ENCODE assay signal across 1 cellular context in the genomic region with DNA sequence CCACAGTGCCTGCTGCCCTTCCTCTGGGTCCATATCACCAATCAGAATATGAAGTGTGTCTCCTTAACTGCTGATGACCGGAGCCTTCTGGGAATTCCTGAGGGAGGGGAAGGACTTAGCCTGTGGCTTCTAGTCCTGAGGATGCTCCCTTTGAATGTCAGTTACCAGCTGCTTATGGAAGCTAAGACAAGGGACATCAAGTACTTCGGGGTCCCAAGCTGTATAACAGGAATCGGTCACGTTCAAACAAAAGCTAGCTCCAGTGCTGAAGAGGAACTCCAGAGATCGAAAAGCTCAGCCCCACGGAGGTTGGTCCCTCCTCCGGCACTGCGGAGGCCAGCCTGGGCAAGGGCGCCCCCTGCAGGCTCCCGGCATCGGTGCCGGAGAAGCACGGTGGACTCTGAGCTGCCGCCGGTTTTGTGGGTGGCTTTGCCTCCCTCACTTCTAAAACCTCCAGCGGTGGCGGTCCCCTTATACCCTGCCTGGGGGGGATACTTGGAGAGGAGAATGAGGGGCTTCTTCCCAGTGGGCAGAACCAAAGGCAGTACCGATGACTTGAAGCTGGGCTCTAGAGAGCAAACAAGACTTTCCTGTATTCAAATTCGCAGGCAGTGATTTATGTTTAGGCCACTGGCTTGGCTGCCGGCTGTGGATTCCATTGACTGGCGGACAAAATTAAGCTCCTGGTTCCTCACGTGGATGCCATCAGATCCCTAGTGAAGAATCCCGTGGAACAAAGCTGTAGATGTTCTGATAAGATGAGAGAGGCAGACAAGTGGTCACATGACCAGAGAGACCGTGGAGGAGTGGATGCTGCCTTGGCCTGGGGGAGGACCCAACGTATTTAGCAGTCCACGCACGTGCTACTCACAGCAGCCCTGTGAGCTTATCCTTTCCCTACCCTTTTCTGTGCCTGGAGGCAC.
TF ChIP-seq lines count a peak whose summit lies in the region.

No MANE protein-coding gene starts in this region.

TF ChIP-seq in HepG2, 621 proteins besides CTCF, POLR2A, EP300 and RAD21 (continued from another document and continues in another):
- TF ChIP-seq, protein P1, sequence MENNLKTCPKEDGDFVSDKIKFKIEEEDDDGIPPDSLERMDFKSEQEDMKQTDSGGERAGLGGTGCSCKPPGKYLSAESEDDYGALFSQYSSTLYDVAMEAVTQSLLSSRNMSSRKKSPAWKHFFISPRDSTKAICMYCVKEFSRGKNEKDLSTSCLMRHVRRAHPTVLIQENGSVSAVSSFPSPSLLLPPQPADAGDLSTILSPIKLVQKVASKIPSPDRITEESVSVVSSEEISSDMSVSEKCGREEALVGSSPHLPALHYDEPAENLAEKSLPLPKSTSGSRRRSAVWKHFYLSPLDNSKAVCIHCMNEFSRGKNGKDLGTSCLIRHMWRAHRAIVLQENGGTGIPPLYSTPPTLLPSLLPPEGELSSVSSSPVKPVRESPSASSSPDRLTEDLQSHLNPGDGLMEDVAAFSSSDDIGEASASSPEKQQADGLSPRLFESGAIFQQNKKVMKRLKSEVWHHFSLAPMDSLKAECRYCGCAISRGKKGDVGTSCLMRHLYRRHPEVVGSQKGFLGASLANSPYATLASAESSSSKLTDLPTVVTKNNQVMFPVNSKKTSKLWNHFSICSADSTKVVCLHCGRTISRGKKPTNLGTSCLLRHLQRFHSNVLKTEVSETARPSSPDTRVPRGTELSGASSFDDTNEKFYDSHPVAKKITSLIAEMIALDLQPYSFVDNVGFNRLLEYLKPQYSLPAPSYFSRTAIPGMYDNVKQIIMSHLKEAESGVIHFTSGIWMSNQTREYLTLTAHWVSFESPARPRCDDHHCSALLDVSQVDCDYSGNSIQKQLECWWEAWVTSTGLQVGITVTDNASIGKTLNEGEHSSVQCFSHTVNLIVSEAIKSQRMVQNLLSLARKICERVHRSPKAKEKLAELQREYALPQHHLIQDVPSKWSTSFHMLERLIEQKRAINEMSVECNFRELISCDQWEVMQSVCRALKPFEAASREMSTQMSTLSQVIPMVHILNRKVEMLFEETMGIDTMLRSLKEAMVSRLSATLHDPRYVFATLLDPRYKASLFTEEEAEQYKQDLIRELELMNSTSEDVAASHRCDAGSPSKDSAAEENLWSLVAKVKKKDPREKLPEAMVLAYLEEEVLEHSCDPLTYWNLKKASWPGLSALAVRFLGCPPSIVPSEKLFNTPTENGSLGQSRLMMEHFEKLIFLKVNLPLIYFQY (CRISPR knock-in tag; IDR thresholded peaks at IDR 0.05; ENCODE audit: borderline replicate concordance) = no peak
- TF ChIP-seq MXI1 (IDR thresholded peaks at IDR 0.05; ENCODE audit: borderline replicate concordance, low read depth, low read length) (no peak), SUZ12 (IDR thresholded peaks at IDR 0.05; ENCODE audit: low read depth, low read length) (no peak), ZFX (CRISPR knock-in tag; IDR thresholded peaks at IDR 0.05; ENCODE audit: low read depth) (peak; percentile 61), TGIF2 (CRISPR knock-in tag; IDR thresholded peaks at IDR 0.05) (no peak), ZMYM4 (CRISPR knock-in tag; IDR thresholded peaks at IDR 0.05) (peak; percentile 63), ZC3H4 (CRISPR knock-in tag; IDR thresholded peaks at IDR 0.05; ENCODE audit: borderline replicate concordance) (peak; percentile 44; the same call in 1 of the 2 replicates), NFYC (CRISPR knock-in tag; IDR thresholded peaks at IDR 0.05) (no peak), NBN (conservative IDR thresholded peaks at IDR 0.05) (no peak), HOXA9 (CRISPR knock-in tag; IDR thresholded peaks at IDR 0.05; ENCODE audit: borderline replicate concordance) (no peak), ZNF670 (CRISPR knock-in tag; IDR thresholded peaks at IDR 0.05; ENCODE audit: borderline replicate concordance) (no peak), ZBTB7A (CRISPR knock-in tag; IDR thresholded peaks at IDR 0.05) (no peak), ZNF282 (IDR thresholded peaks at IDR 0.05; ENCODE audit: partially characterized antibody) (no peak), TEAD3 (CRISPR knock-in tag; optimal IDR thresholded peaks at IDR 0.05; ENCODE audit: borderline replicate concordance) (no peak), NCOA1 (CRISPR knock-in tag; IDR thresholded peaks at IDR 0.05) (no peak), ETV6 (CRISPR knock-in tag; conservative IDR thresholded peaks at IDR 0.05) (peak; percentile 85; the same call in 1 of the 2 replicates), ZFP36L2 (CRISPR knock-in tag; IDR thresholded peaks at IDR 0.05) (no peak), TP53 (CRISPR knock-in tag; conservative IDR thresholded peaks at IDR 0.05) (no peak), ZNF841 (CRISPR knock-in tag; IDR thresholded peaks at IDR 0.05; ENCODE audit: borderline replicate concordance) (no peak), AGO1 (IDR thresholded peaks at IDR 0.05; ENCODE audit: low read depth, low read length, poor library complexity, severe bottlenecking) (no peak)
- TF ChIP-seq, protein P2, sequence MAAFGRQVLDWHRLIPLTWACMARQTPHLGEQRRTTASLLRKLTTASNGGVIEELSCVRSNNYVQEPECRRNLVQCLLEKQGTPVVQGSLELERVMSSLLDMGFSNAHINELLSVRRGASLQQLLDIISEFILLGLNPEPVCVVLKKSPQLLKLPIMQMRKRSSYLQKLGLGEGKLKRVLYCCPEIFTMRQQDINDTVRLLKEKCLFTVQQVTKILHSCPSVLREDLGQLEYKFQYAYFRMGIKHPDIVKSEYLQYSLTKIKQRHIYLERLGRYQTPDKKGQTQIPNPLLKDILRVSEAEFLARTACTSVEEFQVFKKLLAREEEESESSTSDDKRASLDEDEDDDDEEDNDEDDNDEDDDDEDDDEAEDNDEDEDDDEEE (CRISPR knock-in tag; IDR thresholded peaks at IDR 0.05) = no peak
- TF ChIP-seq, protein P3, sequence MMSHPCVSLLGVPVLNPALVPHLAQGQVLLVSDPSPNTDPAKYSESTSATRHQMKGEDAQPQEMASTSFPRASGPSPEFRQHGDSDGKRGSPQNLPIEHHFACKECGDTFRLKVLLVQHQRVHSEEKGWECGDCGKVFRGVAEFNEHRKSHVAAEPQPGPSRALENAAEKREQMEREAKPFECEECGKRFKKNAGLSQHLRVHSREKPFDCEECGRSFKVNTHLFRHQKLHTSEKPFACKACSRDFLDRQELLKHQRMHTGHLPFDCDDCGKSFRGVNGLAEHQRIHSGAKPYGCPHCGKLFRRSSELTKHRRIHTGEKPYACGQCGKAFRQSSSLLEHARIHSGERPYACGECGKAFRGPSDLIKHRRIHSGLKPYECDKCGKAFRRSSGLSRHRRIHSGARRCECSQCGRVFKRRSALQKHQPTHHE (CRISPR knock-in tag; IDR thresholded peaks at IDR 0.05; ENCODE audit: borderline replicate concordance) = no peak
- TF ChIP-seq, protein P4, sequence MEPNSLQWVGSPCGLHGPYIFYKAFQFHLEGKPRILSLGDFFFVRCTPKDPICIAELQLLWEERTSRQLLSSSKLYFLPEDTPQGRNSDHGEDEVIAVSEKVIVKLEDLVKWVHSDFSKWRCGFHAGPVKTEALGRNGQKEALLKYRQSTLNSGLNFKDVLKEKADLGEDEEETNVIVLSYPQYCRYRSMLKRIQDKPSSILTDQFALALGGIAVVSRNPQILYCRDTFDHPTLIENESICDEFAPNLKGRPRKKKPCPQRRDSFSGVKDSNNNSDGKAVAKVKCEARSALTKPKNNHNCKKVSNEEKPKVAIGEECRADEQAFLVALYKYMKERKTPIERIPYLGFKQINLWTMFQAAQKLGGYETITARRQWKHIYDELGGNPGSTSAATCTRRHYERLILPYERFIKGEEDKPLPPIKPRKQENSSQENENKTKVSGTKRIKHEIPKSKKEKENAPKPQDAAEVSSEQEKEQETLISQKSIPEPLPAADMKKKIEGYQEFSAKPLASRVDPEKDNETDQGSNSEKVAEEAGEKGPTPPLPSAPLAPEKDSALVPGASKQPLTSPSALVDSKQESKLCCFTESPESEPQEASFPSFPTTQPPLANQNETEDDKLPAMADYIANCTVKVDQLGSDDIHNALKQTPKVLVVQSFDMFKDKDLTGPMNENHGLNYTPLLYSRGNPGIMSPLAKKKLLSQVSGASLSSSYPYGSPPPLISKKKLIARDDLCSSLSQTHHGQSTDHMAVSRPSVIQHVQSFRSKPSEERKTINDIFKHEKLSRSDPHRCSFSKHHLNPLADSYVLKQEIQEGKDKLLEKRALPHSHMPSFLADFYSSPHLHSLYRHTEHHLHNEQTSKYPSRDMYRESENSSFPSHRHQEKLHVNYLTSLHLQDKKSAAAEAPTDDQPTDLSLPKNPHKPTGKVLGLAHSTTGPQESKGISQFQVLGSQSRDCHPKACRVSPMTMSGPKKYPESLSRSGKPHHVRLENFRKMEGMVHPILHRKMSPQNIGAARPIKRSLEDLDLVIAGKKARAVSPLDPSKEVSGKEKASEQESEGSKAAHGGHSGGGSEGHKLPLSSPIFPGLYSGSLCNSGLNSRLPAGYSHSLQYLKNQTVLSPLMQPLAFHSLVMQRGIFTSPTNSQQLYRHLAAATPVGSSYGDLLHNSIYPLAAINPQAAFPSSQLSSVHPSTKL (CRISPR knock-in tag; IDR thresholded peaks at IDR 0.05) = no peak; the same call in 1 of the 2 replicates
- TF ChIP-seq, protein P5, sequence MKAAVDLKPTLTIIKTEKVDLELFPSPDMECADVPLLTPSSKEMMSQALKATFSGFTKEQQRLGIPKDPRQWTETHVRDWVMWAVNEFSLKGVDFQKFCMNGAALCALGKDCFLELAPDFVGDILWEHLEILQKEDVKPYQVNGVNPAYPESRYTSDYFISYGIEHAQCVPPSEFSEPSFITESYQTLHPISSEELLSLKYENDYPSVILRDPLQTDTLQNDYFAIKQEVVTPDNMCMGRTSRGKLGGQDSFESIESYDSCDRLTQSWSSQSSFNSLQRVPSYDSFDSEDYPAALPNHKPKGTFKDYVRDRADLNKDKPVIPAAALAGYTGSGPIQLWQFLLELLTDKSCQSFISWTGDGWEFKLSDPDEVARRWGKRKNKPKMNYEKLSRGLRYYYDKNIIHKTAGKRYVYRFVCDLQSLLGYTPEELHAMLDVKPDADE (CRISPR knock-in tag; IDR thresholded peaks at IDR 0.05) = no peak
- TF ChIP-seq, protein P6, sequence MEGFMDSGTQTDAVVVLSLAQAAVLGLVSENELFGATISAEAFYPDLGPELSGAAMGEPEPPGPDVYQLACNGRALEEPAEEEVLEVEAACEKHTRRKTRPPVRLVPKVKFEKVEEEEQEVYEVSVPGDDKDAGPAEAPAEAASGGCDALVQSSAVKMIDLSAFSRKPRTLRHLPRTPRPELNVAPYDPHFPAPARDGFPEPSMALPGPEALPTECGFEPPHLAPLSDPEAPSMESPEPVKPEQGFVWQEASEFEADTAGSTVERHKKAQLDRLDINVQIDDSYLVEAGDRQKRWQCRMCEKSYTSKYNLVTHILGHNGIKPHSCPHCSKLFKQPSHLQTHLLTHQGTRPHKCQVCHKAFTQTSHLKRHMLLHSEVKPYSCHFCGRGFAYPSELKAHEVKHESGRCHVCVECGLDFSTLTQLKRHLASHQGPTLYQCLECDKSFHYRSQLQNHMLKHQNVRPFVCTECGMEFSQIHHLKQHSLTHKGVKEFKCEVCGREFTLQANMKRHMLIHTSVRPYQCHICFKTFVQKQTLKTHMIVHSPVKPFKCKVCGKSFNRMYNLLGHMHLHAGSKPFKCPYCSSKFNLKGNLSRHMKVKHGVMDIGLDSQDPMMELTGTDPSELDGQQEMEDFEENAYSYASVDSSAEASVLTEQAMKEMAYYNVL (CRISPR knock-in tag; IDR thresholded peaks at IDR 0.05; ENCODE audit: borderline replicate concordance) = no peak
- TF ChIP-seq, protein P7, sequence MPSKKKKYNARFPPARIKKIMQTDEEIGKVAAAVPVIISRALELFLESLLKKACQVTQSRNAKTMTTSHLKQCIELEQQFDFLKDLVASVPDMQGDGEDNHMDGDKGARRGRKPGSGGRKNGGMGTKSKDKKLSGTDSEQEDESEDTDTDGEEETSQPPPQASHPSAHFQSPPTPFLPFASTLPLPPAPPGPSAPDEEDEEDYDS (CRISPR knock-in tag; IDR thresholded peaks at IDR 0.05) = no peak; the same call in 1 of the 2 replicates
- TF ChIP-seq, protein P8, sequence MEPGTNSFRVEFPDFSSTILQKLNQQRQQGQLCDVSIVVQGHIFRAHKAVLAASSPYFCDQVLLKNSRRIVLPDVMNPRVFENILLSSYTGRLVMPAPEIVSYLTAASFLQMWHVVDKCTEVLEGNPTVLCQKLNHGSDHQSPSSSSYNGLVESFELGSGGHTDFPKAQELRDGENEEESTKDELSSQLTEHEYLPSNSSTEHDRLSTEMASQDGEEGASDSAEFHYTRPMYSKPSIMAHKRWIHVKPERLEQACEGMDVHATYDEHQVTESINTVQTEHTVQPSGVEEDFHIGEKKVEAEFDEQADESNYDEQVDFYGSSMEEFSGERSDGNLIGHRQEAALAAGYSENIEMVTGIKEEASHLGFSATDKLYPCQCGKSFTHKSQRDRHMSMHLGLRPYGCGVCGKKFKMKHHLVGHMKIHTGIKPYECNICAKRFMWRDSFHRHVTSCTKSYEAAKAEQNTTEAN (CRISPR knock-in tag; conservative IDR thresholded peaks at IDR 0.05) = no peak
- TF ChIP-seq, protein P9, sequence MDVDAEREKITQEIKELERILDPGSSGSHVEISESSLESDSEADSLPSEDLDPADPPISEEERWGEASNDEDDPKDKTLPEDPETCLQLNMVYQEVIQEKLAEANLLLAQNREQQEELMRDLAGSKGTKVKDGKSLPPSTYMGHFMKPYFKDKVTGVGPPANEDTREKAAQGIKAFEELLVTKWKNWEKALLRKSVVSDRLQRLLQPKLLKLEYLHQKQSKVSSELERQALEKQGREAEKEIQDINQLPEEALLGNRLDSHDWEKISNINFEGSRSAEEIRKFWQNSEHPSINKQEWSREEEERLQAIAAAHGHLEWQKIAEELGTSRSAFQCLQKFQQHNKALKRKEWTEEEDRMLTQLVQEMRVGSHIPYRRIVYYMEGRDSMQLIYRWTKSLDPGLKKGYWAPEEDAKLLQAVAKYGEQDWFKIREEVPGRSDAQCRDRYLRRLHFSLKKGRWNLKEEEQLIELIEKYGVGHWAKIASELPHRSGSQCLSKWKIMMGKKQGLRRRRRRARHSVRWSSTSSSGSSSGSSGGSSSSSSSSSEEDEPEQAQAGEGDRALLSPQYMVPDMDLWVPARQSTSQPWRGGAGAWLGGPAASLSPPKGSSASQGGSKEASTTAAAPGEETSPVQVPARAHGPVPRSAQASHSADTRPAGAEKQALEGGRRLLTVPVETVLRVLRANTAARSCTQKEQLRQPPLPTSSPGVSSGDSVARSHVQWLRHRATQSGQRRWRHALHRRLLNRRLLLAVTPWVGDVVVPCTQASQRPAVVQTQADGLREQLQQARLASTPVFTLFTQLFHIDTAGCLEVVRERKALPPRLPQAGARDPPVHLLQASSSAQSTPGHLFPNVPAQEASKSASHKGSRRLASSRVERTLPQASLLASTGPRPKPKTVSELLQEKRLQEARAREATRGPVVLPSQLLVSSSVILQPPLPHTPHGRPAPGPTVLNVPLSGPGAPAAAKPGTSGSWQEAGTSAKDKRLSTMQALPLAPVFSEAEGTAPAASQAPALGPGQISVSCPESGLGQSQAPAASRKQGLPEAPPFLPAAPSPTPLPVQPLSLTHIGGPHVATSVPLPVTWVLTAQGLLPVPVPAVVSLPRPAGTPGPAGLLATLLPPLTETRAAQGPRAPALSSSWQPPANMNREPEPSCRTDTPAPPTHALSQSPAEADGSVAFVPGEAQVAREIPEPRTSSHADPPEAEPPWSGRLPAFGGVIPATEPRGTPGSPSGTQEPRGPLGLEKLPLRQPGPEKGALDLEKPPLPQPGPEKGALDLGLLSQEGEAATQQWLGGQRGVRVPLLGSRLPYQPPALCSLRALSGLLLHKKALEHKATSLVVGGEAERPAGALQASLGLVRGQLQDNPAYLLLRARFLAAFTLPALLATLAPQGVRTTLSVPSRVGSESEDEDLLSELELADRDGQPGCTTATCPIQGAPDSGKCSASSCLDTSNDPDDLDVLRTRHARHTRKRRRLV (CRISPR knock-in tag; IDR thresholded peaks at IDR 0.05) = no peak
